ENCODE assay signal across 1 cellular context in the genomic region with DNA sequence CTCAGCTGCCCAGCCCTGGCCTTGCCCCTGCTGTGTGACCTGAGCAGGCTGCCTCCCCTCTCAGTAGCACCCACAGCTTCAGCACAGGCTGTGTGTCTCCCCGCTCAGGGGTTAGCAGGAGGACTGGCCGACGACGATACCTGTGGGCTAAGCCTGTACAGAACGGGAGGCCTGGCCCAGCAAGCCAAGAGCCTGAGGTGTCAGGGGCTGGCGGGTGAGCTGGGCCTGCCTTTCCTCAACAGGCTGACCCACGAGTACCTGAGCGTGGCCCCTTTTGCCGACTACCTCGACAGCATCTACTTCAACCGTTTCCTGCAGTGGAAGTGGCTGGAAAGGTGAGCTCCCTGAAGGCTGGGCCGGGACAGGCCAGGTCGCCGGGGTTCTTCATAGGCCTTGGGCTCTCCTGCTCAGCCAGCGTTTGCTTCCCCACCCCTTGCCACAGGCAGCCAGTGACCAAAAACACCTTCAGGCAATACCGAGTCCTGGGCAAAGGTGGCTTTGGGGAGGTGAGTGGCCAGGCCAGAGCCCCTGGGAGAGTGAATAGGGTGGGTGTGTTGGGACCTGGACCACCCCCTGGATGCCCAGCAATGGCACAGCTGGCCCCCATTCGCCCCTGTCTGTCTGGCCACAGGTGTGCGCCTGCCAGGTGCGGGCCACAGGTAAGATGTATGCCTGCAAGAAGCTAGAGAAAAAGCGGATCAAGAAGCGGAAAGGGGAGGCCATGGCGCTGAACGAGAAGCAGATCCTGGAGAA.
TF ChIP-seq lines count a peak whose summit lies in the region.

No MANE protein-coding gene starts in this region.

TF ChIP-seq in GM12878, 131 proteins besides CTCF, POLR2A, EP300 and RAD21:
- TF ChIP-seq, protein P1, sequence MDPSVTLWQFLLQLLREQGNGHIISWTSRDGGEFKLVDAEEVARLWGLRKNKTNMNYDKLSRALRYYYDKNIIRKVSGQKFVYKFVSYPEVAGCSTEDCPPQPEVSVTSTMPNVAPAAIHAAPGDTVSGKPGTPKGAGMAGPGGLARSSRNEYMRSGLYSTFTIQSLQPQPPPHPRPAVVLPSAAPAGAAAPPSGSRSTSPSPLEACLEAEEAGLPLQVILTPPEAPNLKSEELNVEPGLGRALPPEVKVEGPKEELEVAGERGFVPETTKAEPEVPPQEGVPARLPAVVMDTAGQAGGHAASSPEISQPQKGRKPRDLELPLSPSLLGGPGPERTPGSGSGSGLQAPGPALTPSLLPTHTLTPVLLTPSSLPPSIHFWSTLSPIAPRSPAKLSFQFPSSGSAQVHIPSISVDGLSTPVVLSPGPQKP (IDR thresholded peaks at IDR 0.05; ENCODE audit: low read depth, low read length), result no peak
- TF ChIP-seq CREM (IDR thresholded peaks at IDR 0.05; ENCODE audit: low read depth), result no peak
